In genomic region chr2:131493199-131494018, GRCh38 we compare ENCODE assay signal across 8 cellular contexts. TPM values are rescaled to one million over a fixed set of nuclear protein-coding genes. Genes with fewer than 3 reads are reported as not detected.
DNase-seq lines count a peak whose midpoint lies in the region; ATAC-seq and TF ChIP-seq lines count a peak whose summit lies in the region.

No MANE protein-coding gene starts in this region.

- H3K4me3 Mint-ChIP-seq in Calu3 (ENCODE audit: low read depth, unreplicated experiment): peak overlapping the region; percentile 95

- TF ChIP-seq CTCF in Calu3 (IDR thresholded peaks at IDR 0.05; ENCODE audit: unreplicated experiment) (no peak), body of pancreas (IDR thresholded peaks at IDR 0.05) (no peak), left lung (IDR thresholded peaks at IDR 0.05) (no peak)

- peak overlapping the region; percentile 92 for H3K9ac ChIP-seq in HUES48 (ENCODE audit: low read depth, low read length)

- H3K36me3 ChIP-seq in HUES48 (ENCODE audit: control insufficient read depth, insufficient read depth, low read length) (peaks cover 17% of the 10 kb centered on the region), body of pancreas (replicated peaks in 1 of 2; ENCODE audit: insufficient read depth in 1 of 2, low read depth in 2 of 2) (no peaks in the 10 kb centered on the region), left lung (peaks cover 0 to 5% of the 10 kb centered on the region in 2 donors), thymus (ENCODE audit: control insufficient read depth, insufficient read depth) (peaks cover 7% of the 10 kb centered on the region)

- TSS peak; percentile 56 for BruUV-seq in Calu3 (replicated peaks; lab: Mats Ljungman, UMichigan)

- peaks cover 44% of the 10 kb centered on the region for H3K36me3 Mint-ChIP-seq in Calu3 (ENCODE audit: insufficient read depth, unreplicated experiment)

- no peaks in the 10 kb centered on the region for H3K9me3 Mint-ChIP-seq in Calu3 (ENCODE audit: low read depth, unreplicated experiment)

- peaks cover 17% of the 10 kb centered on the region for H3K4me1 Mint-ChIP-seq in Calu3 (ENCODE audit: low read depth, unreplicated experiment)

- H3K27ac Mint-ChIP-seq in Calu3 (ENCODE audit: unreplicated experiment): peak overlapping the region; percentile 94

- H3K27me3 Mint-ChIP-seq in Calu3 (ENCODE audit: unreplicated experiment): no peaks in the 10 kb centered on the region

- peaks cover 4% of the 10 kb centered on the region; the same call in 1 of the 2 replicates for H3K4me1 ChIP-seq in HUES48 (ENCODE audit: control insufficient read depth, insufficient read depth, low read length)
- H3K4me1 ChIP-seq in body of pancreas: peaks cover 27% of the 10 kb centered on the region
- peaks cover 16 to 28% of the 10 kb centered on the region in 2 donors for H3K4me1 ChIP-seq in left lung
- H3K4me1 ChIP-seq in thymus (ENCODE audit: control insufficient read depth, insufficient read depth, low read length): peaks cover 9% of the 10 kb centered on the region

- H3K9me3 ChIP-seq in HUES48 (ENCODE audit: control insufficient read depth, insufficient read depth, low read length) (no peaks in the 10 kb centered on the region), body of pancreas (no peaks in the 10 kb centered on the region), left lung (no peaks in the 10 kb centered on the region), thymus (ENCODE audit: control insufficient read depth) (no peaks in the 10 kb centered on the region)

- no peak for TF ChIP-seq POLR2A in body of pancreas (IDR thresholded peaks at IDR 0.05)

- peak; percentile 22 for ATAC-seq in GM21390 (IDR thresholded peaks at IDR 0.05; ENCODE audit: unreplicated experiment)
- ATAC-seq in body of pancreas: peak; percentile 14
- ATAC-seq in left lung: peak; percentile 35

- DNase-seq in Calu3 (no peak), body of pancreas (no peak), left lung (no peak), NCI-H2171 (lab: John Stamatoyannopoulos, UW) (no peak), SHP77 treated with DMSO at 0.1 percent for 48 hours (lab: John Stamatoyannopoulos, UW) (no peak)

- H3K27me3 ChIP-seq in HUES48 (ENCODE audit: control insufficient read depth, insufficient read depth, low read length): no peaks in the 10 kb centered on the region
- H3K27me3 ChIP-seq in body of pancreas: no peaks in the 10 kb centered on the region
- no peaks in the 10 kb centered on the region for H3K27me3 ChIP-seq in left lung
- H3K27me3 ChIP-seq in thymus (ENCODE audit: control insufficient read depth, insufficient read depth): no peaks in the 10 kb centered on the region

- H3K27ac ChIP-seq in HUES48 (ENCODE audit: low read depth, low read length) (peak overlapping the region; percentile 96), body of pancreas (peak overlapping the region; percentile 84 to 95 (median 90)), left lung (peak overlapping the region; percentile 86 to 87), thymus (ENCODE audit: low read depth) (peak overlapping the region; percentile 90)

- CTCF ChIA-PET in Calu3 (lab: Charles Lee): interaction anchor here (0.6 to 1.3 kb wide), 7 partner anchors 42 to 953 kb away, joined by 3 to 11 read pairs (median 4); partner anchors contain the start of gene FAM168B

- 0 to 1% methylated on average over 31 to 41 of the region's 41 CpGs for WGBS in body of pancreas, 2 donors
- WGBS in thymus: 3% methylated on average over 41 of the region's 41 CpGs

- intact Hi-C loops in Calu3 (cut with micrococcal nuclease; ENCODE audit: unreplicated experiment): loop anchor here (2.0 to 10.0 kb wide), 2 partner anchors 181 to 339 kb away; no protein-coding TSS in a partner anchor
- intact Hi-C loops in body of pancreas (cut with DNase I): no loop called here
- intact Hi-C loops in left lung (cut with DNase I): no loop called here

- H3K4me3 ChIP-seq in HUES48 (ENCODE audit: low read depth, low read length) (peak overlapping the region; percentile 88), body of pancreas (peak overlapping the region; percentile 86 to 94), left lung (peak overlapping the region; percentile 70 to 75), thymus (ENCODE audit: low read length) (peak overlapping the region; percentile 83)

RNA-seq across cellular contexts. Expression of gene MZT2A, which starts 1.2 kb away (rescaled TPM):
- total RNA-seq in Calu3 (2022) (100 and 108 TPM in 2 replicates), body of pancreas (10 to 100 TPM; 51.1 to 54.1 TPM), left lung (10 to 100 TPM; 43.4 to 59.8 TPM)
- 111 TPM for polyA plus RNA-seq in thymus

RNA-seq across cellular contexts. Expression of gene TUBA3D, which starts 17.5 kb away (rescaled TPM):
- total RNA-seq in Calu3 (2022): not detected in 2 replicates
- total RNA-seq in body of pancreas: not detected
- not detected for total RNA-seq in left lung
- 4.1 TPM for polyA plus RNA-seq in thymus

RNA-seq across cellular contexts. Expression of gene CCDC74A, which starts 34.3 kb away (rescaled TPM):
- total RNA-seq in Calu3 (2022) (1.2 and 2.0 TPM in 2 replicates), body of pancreas (1 to 10 TPM; 1.6 to 4.3 TPM), left lung (1 to 10 TPM; 2.7 to 4.4 TPM)
- 35.1 TPM for polyA plus RNA-seq in thymus
